ENCODE assay signal across 8 cellular contexts in the genomic region with DNA sequence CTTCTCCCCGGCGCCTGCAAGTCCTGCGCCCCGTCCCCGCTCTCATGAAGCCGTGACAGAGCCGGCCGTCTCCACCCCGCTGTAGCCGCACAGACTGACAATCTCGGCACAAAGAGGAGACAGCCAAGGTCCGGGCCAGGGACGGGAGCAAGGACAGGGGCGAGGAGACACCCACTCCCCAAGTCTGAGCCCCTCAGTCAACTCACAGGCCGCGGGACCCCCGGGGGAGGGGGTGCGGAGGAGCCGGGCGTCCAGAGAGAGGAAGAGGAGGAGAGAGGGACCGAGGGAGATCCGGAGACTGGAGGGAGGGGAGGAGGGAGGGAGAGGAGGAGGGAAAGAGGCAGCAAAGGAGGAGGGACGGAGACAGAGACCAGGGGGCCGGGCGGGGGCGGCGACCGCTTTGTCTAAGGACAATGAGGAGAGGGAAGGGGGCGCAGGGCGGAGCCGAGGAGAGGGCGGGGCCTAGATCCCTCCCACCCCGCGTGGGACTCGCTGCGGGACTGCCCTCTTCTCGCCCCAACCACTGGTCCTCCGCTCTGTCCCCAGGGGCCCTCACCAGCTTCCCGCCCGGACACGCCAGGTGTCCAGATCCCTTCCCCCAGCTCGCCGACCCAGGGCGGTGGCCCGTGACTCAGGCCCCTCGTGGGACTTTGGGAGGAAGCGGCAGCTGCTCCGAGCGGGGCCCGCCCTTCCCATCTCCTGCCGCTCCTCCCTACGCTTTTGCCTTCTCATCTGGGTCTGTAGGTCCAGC. TPM values are rescaled to one million over a fixed set of nuclear protein-coding genes. Genes with fewer than 3 reads are reported as not detected.
A peak's percentile ranks its signal among the peaks of the same experiment; 100 is the strongest.
DNase-seq lines count a peak whose midpoint lies in the region; ATAC-seq and TF ChIP-seq lines count a peak whose summit lies in the region.

No MANE protein-coding gene starts in this region.

- H3K36me3 ChIP-seq in right atrium auricular region (peaks cover 10% of the 10 kb centered on the region), vagina (no peaks in the 10 kb centered on the region)

- no peaks in the 10 kb centered on the region for H3K9me3 Mint-ChIP-seq in T-cell

- H3K4me1 Mint-ChIP-seq in T-cell: peaks cover 44 to 70% (median 46%) of the 10 kb centered on the region in 3 donors

- CTCF ChIA-PET in T-cell (lab: Charles Lee): interaction anchor here (0.6 kb wide), 2 partner anchors 15 to 44 kb away, joined by 3 to 4 read pairs; no protein-coding TSS in a partner anchor

- H3K27me3 ChIP-seq in right atrium auricular region: no peaks in the 10 kb centered on the region
- no peaks in the 10 kb centered on the region for H3K27me3 ChIP-seq in vagina

- TF ChIP-seq CTCF in right atrium auricular region (IDR thresholded peaks at IDR 0.05) (no peak), vagina (IDR thresholded peaks at IDR 0.05) (no peak)

- H3K27ac ChIP-seq in right atrium auricular region: peak overlapping the region; percentile 99
- peak overlapping the region; percentile 92 for H3K27ac ChIP-seq in vagina

- H3K4me3 ChIP-seq in GM08714 (ENCODE audit: low read length) (peak overlapping the region; percentile 94), right atrium auricular region (peak overlapping the region; percentile 83 to 90), vagina (peak overlapping the region; percentile 93 to 97)

- peak overlapping the region; percentile 92 to 97 (median 96) for H3K4me3 Mint-ChIP-seq in T-cell

- H3K9me3 ChIP-seq in right atrium auricular region: no peaks in the 10 kb centered on the region
- H3K9me3 ChIP-seq in vagina: no peaks in the 10 kb centered on the region

- H3K27ac Mint-ChIP-seq in T-cell: peak overlapping the region; percentile 94 to 98

- TF ChIP-seq POLR2A in vagina (IDR thresholded peaks at IDR 0.05): peak in 1 of 2 donors; percentile 43

- H3K36me3 Mint-ChIP-seq in T-cell: peaks cover 10% of the 10 kb centered on the region

- intact Hi-C loops in vagina (cut with DNase I): loop anchor here (2.0 to 10.0 kb wide), 3 partner anchors 34 to 198 kb away; a partner anchor contains a TSS

- H3K4me1 ChIP-seq in right atrium auricular region (peaks cover 0 to 80% of the 10 kb centered on the region in 2 donors), vagina (peaks cover 70% of the 10 kb centered on the region)

- POLR2A ChIA-PET in T-cell (lab: Charles Lee): no interaction called here

- H3K27me3 Mint-ChIP-seq in T-cell: no peaks in the 10 kb centered on the region

- DNase-seq in NCI-H1436 (lab: John Stamatoyannopoulos, UW) (peak; percentile 99), T-cell (peak in 33 of 34 experiments; percentile 21 to 70 (median 46)), amygdala (lab: John Stamatoyannopoulos, UW) (peak in 48 of 56 donors; percentile 17 to 83 (median 56)), right atrium auricular region (ENCODE audit: low spot score) (peak; percentile 98), pulmonary artery endothelial cell (ENCODE audit: low read depth, low spot score) (peak; percentile 83), vagina (ENCODE audit: extremely low spot score in 2 of 2) (peak in 1 of 2 donors; percentile 99)

- ATAC-seq in HG02642 (IDR thresholded peaks at IDR 0.05; ENCODE audit: poor library complexity, unreplicated experiment) (peak; percentile 48), T-cell (replicated peaks in 1 of 4) (peak; percentile 16 to 43 (median 21))

RNA-seq across cellular contexts. Expression of a gene that starts 0.6 kb away (rescaled TPM):
- total RNA-seq in T-cell: 100 to 1,000 TPM; 109 to 177 (median 156) TPM
- total RNA-seq in right atrium auricular region: 10 to 100 TPM; 17.5 to 33.2 TPM
- total RNA-seq in pulmonary artery endothelial cell: 57.4 and 58.3 TPM in 2 replicates
- 42.5 TPM for total RNA-seq in vagina

RNA-seq across cellular contexts. Expression of a gene that starts 3.7 kb away (rescaled TPM):
- 1 to 10 TPM; 4.2 to 6.9 (median 5.5) TPM for total RNA-seq in T-cell
- total RNA-seq in right atrium auricular region: 1 to 10 TPM; 2.2 to 4.2 TPM
- 2.4 and 2.5 TPM in 2 replicates for total RNA-seq in pulmonary artery endothelial cell
- total RNA-seq in vagina: 6.1 TPM

RNA-seq across cellular contexts. Expression of a gene that starts 14.3 kb away (rescaled TPM):
- total RNA-seq in T-cell: 10 to 100 TPM; 29.0 to 51.9 (median 46.2) TPM
- total RNA-seq in right atrium auricular region: 10 to 100 TPM; 13.7 to 23.6 TPM
- 46.9 and 61.2 TPM in 2 replicates for total RNA-seq in pulmonary artery endothelial cell
- total RNA-seq in vagina: 24.8 TPM

RNA-seq across cellular contexts. Expression of a gene that starts 30.0 kb away (rescaled TPM):
- total RNA-seq in T-cell (10 to 100 TPM; 42.3 to 69.7 (median 53.4) TPM), right atrium auricular region (10 to 100 TPM in 1 of 2 donors, 1 to 10 TPM in 1; 6.7 to 12.3 TPM), pulmonary artery endothelial cell (10.2 and 11.0 TPM in 2 replicates), vagina (12.3 TPM)

RNA-seq across cellular contexts. Expression of a gene that starts 33.1 kb away (rescaled TPM):
- 100 to 1,000 TPM; 108 to 246 (median 202) TPM for total RNA-seq in T-cell
- total RNA-seq in right atrium auricular region: 100 to 1,000 TPM; 121 to 236 TPM
- total RNA-seq in pulmonary artery endothelial cell: 537 and 757 TPM in 2 replicates
- total RNA-seq in vagina: 293 TPM
